Comparison of ENCODE assay signal across 9 cellular contexts in genomic region chr2:224971214-224971613, GRCh38.
DNase-seq lines count a peak whose midpoint lies in the region; ATAC-seq and TF ChIP-seq lines count a peak whose summit lies in the region.
"Had no signal": no experiment of that assay in that cellular context is flagged by ENCODE, and none has a peak within 500 bp of the region (broad histone marks: within the 10 kb centered on the region; RNA-seq: fewer than 3 reads in every experiment).

No MANE protein-coding gene starts in this region.

- H3K27me3 Mint-ChIP-seq in naive B cell, result no peaks in the 10 kb centered on the region
- peaks cover 11% of the 10 kb centered on the region for H3K27me3 Mint-ChIP-seq in mesothelial cell of epicardium (ENCODE audit: low read depth)

- no peaks in the 10 kb centered on the region for H3K9me3 Mint-ChIP-seq in naive B cell
- H3K9me3 Mint-ChIP-seq in mesothelial cell of epicardium, result no peaks in the 10 kb centered on the region

- no peaks in the 10 kb centered on the region for H3K36me3 Mint-ChIP-seq in naive B cell
- H3K36me3 Mint-ChIP-seq in mesothelial cell of epicardium, result no peaks in the 10 kb centered on the region

- ATAC-seq in HG02763 (IDR thresholded peaks at IDR 0.05; ENCODE audit: unreplicated experiment) (peak; percentile 44), RWPE2 (ENCODE audit: low read depth) (peak; percentile 79), naive B cell (ENCODE audit: low read depth in 2 of 2) (peak; percentile 18 to 23)
- ATAC-seq: Panc1 had no signal

- H3K4me3 Mint-ChIP-seq in naive B cell (peak overlapping the region in 5 of 8 donors; percentile 30 to 89 (median 45)), mesothelial cell of epicardium (no peak overlapping the region)

- TF ChIP-seq CTCF in RWPE2 (IDR thresholded peaks at IDR 0.05; ENCODE audit: poor library complexity, severe bottlenecking) (no peak), mesothelial cell of epicardium (IDR thresholded peaks at IDR 0.05; ENCODE audit: unreplicated experiment) (no peak)

- H3K27ac Mint-ChIP-seq in naive B cell (peak overlapping the region in 5 of 6 donors; percentile 58 to 95 (median 85)), mesothelial cell of epicardium (no peak overlapping the region)

- H3K27me3 ChIP-seq in RWPE2 (ENCODE audit: insufficient read depth, poor library complexity, severe bottlenecking), result no peaks in the 10 kb centered on the region

- no peaks in the 10 kb centered on the region for H3K4me1 ChIP-seq in RWPE2 (ENCODE audit: insufficient read depth, poor library complexity, severe bottlenecking)

- H3K4me3 ChIP-seq in RWPE2 (ENCODE audit: severe bottlenecking), result no peak overlapping the region

- H3K36me3 ChIP-seq in RWPE2 (ENCODE audit: low read depth), result no peaks in the 10 kb centered on the region

- no peak overlapping the region for H3K27ac ChIP-seq in RWPE2 (ENCODE audit: poor library complexity, severe bottlenecking)

- H3K9me3 ChIP-seq in RWPE2 (ENCODE audit: severe bottlenecking), result no peaks in the 10 kb centered on the region

- peak; percentile 71 for DNase-seq in NCI-H345 (lab: John Stamatoyannopoulos, UW)
- no peak for DNase-seq in NCI-H345 treated with DMSO at 0.1 percent for 48 hours (lab: John Stamatoyannopoulos, UW; ENCODE audit: unreplicated experiment)
- peak; percentile 56 for DNase-seq in RWPE2 (ENCODE audit: low spot score)
- no peak for DNase-seq in naive B cell
- no peak for DNase-seq in RPMI8226
- DNase-seq in mesothelial cell of epicardium (ENCODE audit: low spot score in 2 of 2, unreplicated experiment in 2 of 2), result no peak
- no peak for DNase-seq in stimulated activated naive CD4-positive, alpha-beta T cell (lab: John Stamatoyannopoulos, UW)

- peaks cover 45 to 57% (median 47%) of the 10 kb centered on the region in 3 donors for H3K4me1 Mint-ChIP-seq in naive B cell
- peaks cover 7% of the 10 kb centered on the region for H3K4me1 Mint-ChIP-seq in mesothelial cell of epicardium

Comparison
In these comparisons a context has a peak if more than half of its experiments do, and no peak if none do; other contexts are left out.
1. DNase-seq: peak in NCI-H345 (single experiment) and RWPE2 (single experiment); none in NCI-H345 treated with DMSO at 0.1 percent for 48 hours (single experiment), naive B cell (single experiment), RPMI8226 (single experiment), mesothelial cell of epicardium (0 of 2) and stimulated activated naive CD4-positive, alpha-beta T cell (0 of 6).
2. ATAC-seq: peak in every context shown above with its lines; median percentile 79 in RWPE2; 44 in HG02763; 20 in naive B cell.